In genomic region chr12:94667031-94667540, GRCh38 we compare ENCODE assay signal across 23 cellular contexts. TPM values are rescaled to one million over a fixed set of nuclear protein-coding genes. Genes with fewer than 3 reads are reported as not detected.
"Had no signal": no experiment of that assay in that cellular context is flagged by ENCODE, and none has a peak within 500 bp of the region (broad histone marks: within the 10 kb centered on the region; RNA-seq: fewer than 3 reads in every experiment).

No MANE protein-coding gene starts in this region.

- DNase-seq: IMR-90, Karpas-422, KG1, MG63, NCI-H1092, NCI-H1105 treated with DMSO at 0.1 percent for 48 hours, NCI-H1417 treated with DMSO at 0.1 percent for 48 hours, NCI-H146, NCI-H1694 treated with DMSO at 0.1 percent for 48 hours, NCI-H1930, NCI-H2081, NCI-H2107, NCI-H2227 treated with DMSO at 0.1 percent for 48 hours, NCI-H524 treated with DMSO at 0.1 percent for 48 hours, NCI-H69, NCI-H774, Right ventricle myocardium superior, RPMI8226, SIG-M5 had no signal

- H3K27ac ChIP-seq: SJSA1, SK-N-MC had no signal

- H3K4me1 ChIP-seq: SJSA1 had no signal

- H3K36me3 ChIP-seq: MG63, SJSA1 had no signal

- ATAC-seq: HepG2 had no signal

- H3K4me3 ChIP-seq: MG63, SJSA1, SK-N-MC had no signal

- H3K9me3 ChIP-seq: MG63, SJSA1 had no signal

RNA-seq across cellular contexts. Expression of gene TMCC3, which starts 16.7 kb away (rescaled TPM):
- total RNA-seq: HepG2, NCI-H460 had no signal
